ENCODE assay signal across 1 cellular context in genomic region chr1:217919683-217920502, GRCh38.
TF ChIP-seq lines count a peak whose summit lies in the region.

No MANE protein-coding gene starts in this region.

TF ChIP-seq in GM23338, 12 proteins besides CTCF, POLR2A, EP300 and RAD21 (continued from another document):
- TF ChIP-seq ZNF462 (CRISPR knock-in tag; IDR thresholded peaks at IDR 0.05), result no peak
- no peak for TF ChIP-seq EZH2phosphoT487 (IDR thresholded peaks at IDR 0.05; ENCODE audit: unreplicated experiment)
- TF ChIP-seq NANOG (IDR thresholded peaks at IDR 0.05; ENCODE audit: borderline replicate concordance), result no peak
- TF ChIP-seq EZH2 (IDR thresholded peaks at IDR 0.05; ENCODE audit: low read depth, unreplicated experiment), result no peak
- TF ChIP-seq REST (IDR thresholded peaks at IDR 0.05; ENCODE audit: unreplicated experiment), result no peak
- TF ChIP-seq ZNF114 (CRISPR knock-in tag; IDR thresholded peaks at IDR 0.05), result no peak
- no peak for TF ChIP-seq CREB1 (CRISPR knock-in tag; IDR thresholded peaks at IDR 0.05; ENCODE audit: low read depth)
- TF ChIP-seq POLR2AphosphoS5 (IDR thresholded peaks at IDR 0.05; ENCODE audit: low read depth), result no peak
- no peak for TF ChIP-seq ETS1 (IDR thresholded peaks at IDR 0.05)
- no peak for TF ChIP-seq STAT1 (IDR thresholded peaks at IDR 0.05; ENCODE audit: unreplicated experiment)
